In genomic region chr11:120441592-120441991, GRCh38 we compare ENCODE assay signal across 21 cellular contexts.
DNase-seq lines count a peak whose midpoint lies in the region; ATAC-seq and TF ChIP-seq lines count a peak whose summit lies in the region.
"Had no signal": no experiment of that assay in that cellular context is flagged by ENCODE, and none has a peak within 500 bp of the region (broad histone marks: within the 10 kb centered on the region; RNA-seq: fewer than 3 reads in every experiment).

No MANE protein-coding gene starts in this region.

- TF ChIP-seq CTCF in right lobe of liver (IDR thresholded peaks at IDR 0.05) = no peak

- no peaks in the 10 kb centered on the region for H3K27me3 ChIP-seq in right lobe of liver
- H3K27me3 ChIP-seq: BE2C; BLaER1 treated with 17β-estradiol and CSF1 and Interleukin-3, amounts not matched to agents 10 nM and 100 nM had no signal

- intact Hi-C loops in right lobe of liver (cut with DNase I) = no loop called here

- H3K4me1 ChIP-seq in right lobe of liver = peaks cover 0 to 13% (median 4%) of the 10 kb centered on the region in 4 donors
- H3K4me1 ChIP-seq: BE2C; BLaER1 treated with 17β-estradiol and CSF1 and Interleukin-3, amounts not matched to agents 10 nM and 100 nM; HAP-1 had no signal

- no peaks in the 10 kb centered on the region for H3K9me3 ChIP-seq in right lobe of liver
- H3K9me3 ChIP-seq: BE2C; BLaER1 treated with 17β-estradiol and CSF1 and Interleukin-3, amounts not matched to agents 10 nM and 100 nM; HAP-1 had no signal

- H3K27ac ChIP-seq in right lobe of liver = peak overlapping the region in 1 of 3 donors; percentile 32
- H3K27ac ChIP-seq: 22Rv1; BLaER1 treated with 17β-estradiol and CSF1 and Interleukin-3, amounts not matched to agents 10 nM and 100 nM had no signal

- peak; percentile 8 for DNase-seq in NOMO-1 treated with DMSO at 0.1 percent for 48 hours (lab: John Stamatoyannopoulos, UW; ENCODE audit: unreplicated experiment)
- DNase-seq in NOMO-1 treated with dmso at 0.1 percent for 144 hours (lab: John Stamatoyannopoulos, UW; ENCODE audit: unreplicated experiment) = no peak
- peak; percentile 89 for DNase-seq in NCI-H526 treated with DMSO at 0.1 percent for 48 hours (lab: John Stamatoyannopoulos, UW)
- no peak for DNase-seq in right lobe of liver
- no peak for DNase-seq in AG08396 (ENCODE audit: low spot score)
- DNase-seq: AML-193; BE2C; CD4-positive, alpha-beta T cell; CD8-positive, alpha-beta memory T cell; DMS 273 treated with DMSO at 0.1 percent for 48 hours; DMS79; EL; GDM1; GOT3; HFFc6 had no signal

- no peak overlapping the region for H3K4me3 ChIP-seq in right lobe of liver
- H3K4me3 ChIP-seq: BLaER1 treated with 17β-estradiol and CSF1 and Interleukin-3, amounts not matched to agents 10 nM and 100 nM; GM12878; HAP-1 had no signal

- H3K36me3 ChIP-seq in right lobe of liver = peaks cover 0 to 57% (median 20%) of the 10 kb centered on the region in 4 donors

- no peak for TF ChIP-seq POLR2A in right lobe of liver (IDR thresholded peaks at IDR 0.05)

- ATAC-seq in right lobe of liver (peak; percentile 65 to 83 (median 78)), HG03521 (IDR thresholded peaks at IDR 0.05; ENCODE audit: unreplicated experiment) (no peak), GM21576 (IDR thresholded peaks at IDR 0.05; ENCODE audit: unreplicated experiment) (no peak)
- ATAC-seq: GM12878 had no signal

- 28% methylated on average over 5 of the region's 5 CpGs for WGBS in right lobe of liver (ENCODE audit: insufficient coverage, low coverage, low lambda C conversion rate, missing lambda C conversion rate)

Comparison
In these comparisons a context has a peak if more than half of its experiments do, and no peak if none do; other contexts are left out.
1. DNase-seq: peak in NOMO-1 treated with DMSO at 0.1 percent for 48 hours (single experiment) and NCI-H526 treated with DMSO at 0.1 percent for 48 hours (single experiment); none in NOMO-1 treated with dmso at 0.1 percent for 144 hours (single experiment), right lobe of liver (0 of 3) and AG08396 (single experiment).
2. ATAC-seq: peak in right lobe of liver (4 of 4); none in HG03521 (single experiment) and GM21576 (single experiment).